8 cellular contexts compared by ENCODE assay signal in genomic region chr19:3108775-3109174, GRCh38. TPM values are rescaled to one million over a fixed set of nuclear protein-coding genes. Genes with fewer than 3 reads are reported as not detected.
DNase-seq lines count a peak whose midpoint lies in the region; ATAC-seq and TF ChIP-seq lines count a peak whose summit lies in the region.

No MANE protein-coding gene starts in this region.

- no peak overlapping the region for H3K9ac ChIP-seq in colonic mucosa (ENCODE audit: low read depth in 2 of 2, low read length in 2 of 2)

- H3K4me1 Mint-ChIP-seq in activated CD4-positive, alpha-beta T cell treated with anti-CD3 and anti-CD28 coated beads, Interleukin-2, amount 10 ng/mL, durations not matched to agents 24 days and 14 days, result peaks cover 7% of the 10 kb centered on the region

- no peaks in the 10 kb centered on the region for H3K9me3 ChIP-seq in colonic mucosa

- H3K4me1 ChIP-seq in colonic mucosa, result peaks cover 10% of the 10 kb centered on the region

- peak overlapping the region; percentile 57 for H3K27ac Mint-ChIP-seq in activated CD4-positive, alpha-beta T cell treated with anti-CD3 and anti-CD28 coated beads, Interleukin-2, amount 10 ng/mL, durations not matched to agents 24 days and 14 days

- no peak overlapping the region for H3K4me3 ChIP-seq in colonic mucosa

- ATAC-seq in Right ventricle myocardium inferior (peak; percentile 35), GM19324 (IDR thresholded peaks at IDR 0.05; ENCODE audit: low FRiP score, unreplicated experiment) (no peak)

- peaks cover 1% of the 10 kb centered on the region for H3K27me3 Mint-ChIP-seq in activated CD4-positive, alpha-beta T cell treated with anti-CD3 and anti-CD28 coated beads, Interleukin-2, amount 10 ng/mL, durations not matched to agents 24 days and 14 days

- no peak overlapping the region for H3K4me3 Mint-ChIP-seq in activated CD4-positive, alpha-beta T cell treated with anti-CD3 and anti-CD28 coated beads, Interleukin-2, amount 10 ng/mL, durations not matched to agents 24 days and 14 days

- H3K27ac ChIP-seq in colonic mucosa, result no peak overlapping the region

- H3K27me3 ChIP-seq in colonic mucosa, result no peaks in the 10 kb centered on the region

- peak; percentile 83 for TF ChIP-seq CTCF in colonic mucosa (IDR thresholded peaks at IDR 0.05)

- DNase-seq in Right ventricle myocardium inferior (ENCODE audit: missing footprints) (no peak), cardiac septum (ENCODE audit: low spot score) (no peak), NCI-H2196 treated with DMSO at 0.1 percent for 48 hours (lab: John Stamatoyannopoulos, UW; ENCODE audit: unreplicated experiment) (peak; percentile 11), colonic mucosa (peak; percentile 74), medulla oblongata (ENCODE audit: extremely low spot score) (peak; percentile 38)
- peak; percentile 91 for DNase-seq in activated CD4-positive, alpha-beta T cell treated with anti-CD3 and anti-CD28 coated beads, Interleukin-2, amount 10 ng/mL, durations not matched to agents 24 days and 14 days
- peak; percentile 45 to 46 for DNase-seq in stimulated activated CD8-positive, alpha-beta memory T cell treated with anti-CD3 and anti-CD28 coated beads, Interleukin-7, amount 100 ng/mL, for 1 hour (ENCODE audit: low read depth in 2 of 2)

- H3K36me3 ChIP-seq in colonic mucosa, result no peaks in the 10 kb centered on the region

- H3K9me3 Mint-ChIP-seq in activated CD4-positive, alpha-beta T cell treated with anti-CD3 and anti-CD28 coated beads, Interleukin-2, amount 10 ng/mL, durations not matched to agents 24 days and 14 days, result no peaks in the 10 kb centered on the region

- no peaks in the 10 kb centered on the region for H3K36me3 Mint-ChIP-seq in activated CD4-positive, alpha-beta T cell treated with anti-CD3 and anti-CD28 coated beads, Interleukin-2, amount 10 ng/mL, durations not matched to agents 24 days and 14 days (ENCODE audit: low read depth)

- intact Hi-C loops in Right ventricle myocardium inferior (cut with DNase I) (no loop called here), cardiac septum (cut with DNase I) (loop anchor here (5.0 kb wide), 1 partner anchor 151 kb away; no protein-coding TSS in a partner anchor), colonic mucosa (cut with DNase I) (loop anchor here (5.0 kb wide), 1 partner anchor 151 kb away; no protein-coding TSS in a partner anchor)
- intact Hi-C loops in activated CD4-positive, alpha-beta T cell treated with anti-CD3 and anti-CD28 coated beads, Interleukin-2, amount 10 ng/mL, durations not matched to agents 24 days and 14 days (cut with micrococcal nuclease), result loop anchor here (1.0 to 2.0 kb wide), 2 partner anchors 146 to 460 kb away; no protein-coding TSS in a partner anchor

RNA-seq across cellular contexts. Expression of gene GNA11, which starts 14.6 kb away (rescaled TPM):
- 64.7 TPM for total RNA-seq in Right ventricle myocardium inferior
- 60.9 TPM for total RNA-seq in cardiac septum
- total RNA-seq in activated CD4-positive, alpha-beta T cell treated with anti-CD3 and anti-CD28 coated beads, Interleukin-2, amount 10 ng/mL, durations not matched to agents 24 days and 14 days, result 7.4 and 10.1 TPM in 2 replicates
- 100 to 1,000 TPM; 197 to 215 TPM for total RNA-seq in colonic mucosa

RNA-seq across cellular contexts. Expression of gene GNA15, which starts 27.1 kb away (rescaled TPM):
- total RNA-seq in Right ventricle myocardium inferior (2.9 TPM), cardiac septum (1.9 TPM), colonic mucosa (1 to 10 TPM; 1.6 to 6.6 TPM)
- total RNA-seq in activated CD4-positive, alpha-beta T cell treated with anti-CD3 and anti-CD28 coated beads, Interleukin-2, amount 10 ng/mL, durations not matched to agents 24 days and 14 days, result 134 and 135 TPM in 2 replicates

RNA-seq across cellular contexts. Expression of gene TLE5, which starts 46.5 kb away (rescaled TPM):
- 775 TPM for total RNA-seq in Right ventricle myocardium inferior
- total RNA-seq in cardiac septum, result 804 TPM
- 380 and 392 TPM in 2 replicates for total RNA-seq in activated CD4-positive, alpha-beta T cell treated with anti-CD3 and anti-CD28 coated beads, Interleukin-2, amount 10 ng/mL, durations not matched to agents 24 days and 14 days
- total RNA-seq in colonic mucosa, result 100 to 1,000 TPM; 407 to 409 TPM

Comparison
In these comparisons a context has a peak if more than half of its experiments do, and no peak if none do; other contexts are left out.
1. DNase-seq: peak in NCI-H2196 treated with DMSO at 0.1 percent for 48 hours (single experiment), activated CD4-positive, alpha-beta T cell treated with anti-CD3 and anti-CD28 coated beads, Interleukin-2, amount 10 ng/mL, durations not matched to agents 24 days and 14 days (single experiment), colonic mucosa (single experiment), medulla oblongata (single experiment) and stimulated activated CD8-positive, alpha-beta memory T cell treated with anti-CD3 and anti-CD28 coated beads, Interleukin-7, amount 100 ng/mL, for 1 hour (2 of 2); none in Right ventricle myocardium inferior (single experiment) and cardiac septum (single experiment).
2. RNA of gene GNA15, which starts 27.1 kb away (total RNA-seq): 134 to 135 TPM in activated CD4-positive, alpha-beta T cell treated with anti-CD3 and anti-CD28 coated beads, Interleukin-2, amount 10 ng/mL, durations not matched to agents 24 days and 14 days; 1.6 to 6.6 TPM in colonic mucosa, 2.9 TPM in Right ventricle myocardium inferior (single experiment) and 1.9 TPM in cardiac septum (single experiment); every median in the first group is over 10 times any median in the second.